ENCODE assay signal across 16 cellular contexts in genomic region chr2:25448808-25449207, GRCh38.
DNase-seq lines count a peak whose midpoint lies in the region; ATAC-seq, FAIRE-seq and TF ChIP-seq lines count a peak whose summit lies in the region.
"Had no signal": no experiment of that assay in that cellular context is flagged by ENCODE, and none has a peak within 500 bp of the region (broad histone marks: within the 10 kb centered on the region; RNA-seq: fewer than 3 reads in every experiment).

No MANE protein-coding gene starts in this region.

- H3K4me3 ChIP-seq in BLaER1 treated with 17β-estradiol and CSF1 and Interleukin-3, amounts not matched to agents 10 nM and 100 nM: no peak overlapping the region
- no peak overlapping the region for H3K4me3 ChIP-seq in pancreas
- H3K4me3 ChIP-seq in trophoblast cell (ENCODE audit: low read depth, low read length): no peak overlapping the region
- H3K4me3 ChIP-seq: GM23338 had no signal

- TF ChIP-seq CTCF in pancreas (IDR thresholded peaks at IDR 0.05): no peak

- no peaks in the 10 kb centered on the region for H3K27me3 ChIP-seq in BLaER1 treated with 17β-estradiol and CSF1 and Interleukin-3, amounts not matched to agents 10 nM and 100 nM
- no peaks in the 10 kb centered on the region for H3K27me3 ChIP-seq in pancreas
- no peaks in the 10 kb centered on the region for H3K27me3 ChIP-seq in trophoblast cell (ENCODE audit: insufficient read depth, low read length)

- H3K4ac ChIP-seq in trophoblast cell (ENCODE audit: low read depth, low read length): no peak overlapping the region

- H3K14ac ChIP-seq in trophoblast cell (ENCODE audit: low read length): no peak overlapping the region

- 24 to 25% methylated on average over 6 of the region's 6 CpGs for WGBS in pancreas, 2 donors
- WGBS in trophoblast cell (ENCODE audit: extremely low coverage, insufficient coverage, insufficient read length): no CpG with 5 or more reads among the region's 6 CpGs

- no peak overlapping the region for H4K8ac ChIP-seq in trophoblast cell (ENCODE audit: low read depth, low read length)

- TF ChIP-seq POLR2A in H54 (IDR thresholded peaks at IDR 0.05; ENCODE audit: low read depth, low read length): no peak

- no peak overlapping the region for H3K18ac ChIP-seq in trophoblast cell (ENCODE audit: low read length)

- no peaks in the 10 kb centered on the region for H4K20me1 ChIP-seq in BLaER1 treated with 17β-estradiol and CSF1 and Interleukin-3, amounts not matched to agents 10 nM and 100 nM

- intact Hi-C loops in pancreas (cut with DNase I) (no loop called here), cardiac septum (cut with DNase I) (no loop called here)

- H3K79me1 ChIP-seq in trophoblast cell (ENCODE audit: low read length): no peaks in the 10 kb centered on the region

- no peak overlapping the region for H4K91ac ChIP-seq in trophoblast cell (ENCODE audit: low read depth, low read length)

- no peak overlapping the region for H2BK12ac ChIP-seq in trophoblast cell (ENCODE audit: low read length)

- H3K27ac ChIP-seq in BLaER1 treated with 17β-estradiol and CSF1 and Interleukin-3, amounts not matched to agents 10 nM and 100 nM: no peak overlapping the region
- H3K27ac ChIP-seq in pancreas (peak overlapping the region in 1 of 4 donors; percentile 69), trophoblast cell (ENCODE audit: low read depth, low read length) (no peak overlapping the region)
- H3K27ac ChIP-seq: C4-2B had no signal

- no peak overlapping the region for H4K12ac ChIP-seq in trophoblast cell (ENCODE audit: low read depth, low read length)

- H3K9ac ChIP-seq in BLaER1 treated with 17β-estradiol and CSF1 and Interleukin-3, amounts not matched to agents 10 nM and 100 nM: no peak overlapping the region
- H3K9ac ChIP-seq in trophoblast cell (ENCODE audit: low read length): no peak overlapping the region

- no peak overlapping the region for H2AK5ac ChIP-seq in trophoblast cell (ENCODE audit: low read length)

- H3K23ac ChIP-seq in trophoblast cell (ENCODE audit: low read length): no peak overlapping the region

- no peak overlapping the region for H2AFZ ChIP-seq in trophoblast cell (ENCODE audit: insufficient read depth, low read length, poor library complexity)
- H2AFZ ChIP-seq: GM23338 had no signal

- H3K79me2 ChIP-seq in trophoblast cell (ENCODE audit: control insufficient read depth, insufficient read depth, low read length, poor library complexity): no peaks in the 10 kb centered on the region

- FAIRE-seq in H54 (lab: Jason Lieb, UNC): peak; percentile 50
- peak; percentile 17 for FAIRE-seq in islet of Langerhans (lab: Jason Lieb, UNC)
- peak; percentile 63 for FAIRE-seq in pancreas (lab: Jason Lieb, UNC)
- FAIRE-seq: G401.6, GM12892 had no signal

- ATAC-seq in pancreas: peak; percentile 56 to 84 (median 78)
- ATAC-seq: CD8-positive, alpha-beta T cell; GM23338 had no signal

- no peak overlapping the region for H2BK5ac ChIP-seq in trophoblast cell (ENCODE audit: low read depth, low read length, poor library complexity)

- no peak overlapping the region for H2BK120ac ChIP-seq in trophoblast cell (ENCODE audit: insufficient read depth, low read length, poor library complexity)

- DNase-seq in H54 (ENCODE audit: insufficient read length, low spot score) (no peak), pancreas (no peak), cardiac septum (ENCODE audit: low spot score) (no peak), trophoblast cell (no peak)
- DNase-seq: Caco-2; CD4-positive, CD25-positive, alpha-beta regulatory T cell; CD8-positive, alpha-beta T cell; DMS153; DND-41; HCEC 1CT had no signal

- peak overlapping the region in 6 of 11 experiments; percentile 29 to 67 (median 58); a peak in 5 of 22 replicates for H3K4me2 ChIP-seq in BLaER1 treated with 17β-estradiol and CSF1 and Interleukin-3, amounts not matched to agents 10 nM and 100 nM
- no peak overlapping the region for H3K4me2 ChIP-seq in trophoblast cell (ENCODE audit: low read length)
- H3K4me2 ChIP-seq: GM23338 had no signal

- no peaks in the 10 kb centered on the region for H3K9me3 ChIP-seq in BLaER1 treated with 17β-estradiol and CSF1 and Interleukin-3, amounts not matched to agents 10 nM and 100 nM (replicated peaks in 1 of 11)
- H3K9me3 ChIP-seq in pancreas (no peaks in the 10 kb centered on the region), trophoblast cell (ENCODE audit: insufficient read depth, low read depth, low read length) (no peaks in the 10 kb centered on the region)
- H3K9me3 ChIP-seq: Caco-2 had no signal

- peaks cover 5 to 12% (median 10%) of the 10 kb centered on the region in 10 experiments; a peak in 15 of 20 replicates for H3K4me1 ChIP-seq in BLaER1 treated with 17β-estradiol and CSF1 and Interleukin-3, amounts not matched to agents 10 nM and 100 nM
- peaks cover 11 to 23% (median 14%) of the 10 kb centered on the region in 3 donors for H3K4me1 ChIP-seq in pancreas
- H3K4me1 ChIP-seq in trophoblast cell (ENCODE audit: control insufficient read depth in 1 of 2, insufficient read depth in 2 of 2, low read length in 2 of 2): no peaks in the 10 kb centered on the region

- peaks cover 0 to 20% (median 9%) of the 10 kb centered on the region in 11 experiments; a peak in 12 of 22 replicates for H3K36me3 ChIP-seq in BLaER1 treated with 17β-estradiol and CSF1 and Interleukin-3, amounts not matched to agents 10 nM and 100 nM
- H3K36me3 ChIP-seq in pancreas (no peaks in the 10 kb centered on the region), trophoblast cell (ENCODE audit: control insufficient read depth in 1 of 2, insufficient read depth in 2 of 2, low read length in 2 of 2) (no peaks in the 10 kb centered on the region)
